Comparison of ENCODE assay signal across 24 cellular contexts in the genomic region with DNA sequence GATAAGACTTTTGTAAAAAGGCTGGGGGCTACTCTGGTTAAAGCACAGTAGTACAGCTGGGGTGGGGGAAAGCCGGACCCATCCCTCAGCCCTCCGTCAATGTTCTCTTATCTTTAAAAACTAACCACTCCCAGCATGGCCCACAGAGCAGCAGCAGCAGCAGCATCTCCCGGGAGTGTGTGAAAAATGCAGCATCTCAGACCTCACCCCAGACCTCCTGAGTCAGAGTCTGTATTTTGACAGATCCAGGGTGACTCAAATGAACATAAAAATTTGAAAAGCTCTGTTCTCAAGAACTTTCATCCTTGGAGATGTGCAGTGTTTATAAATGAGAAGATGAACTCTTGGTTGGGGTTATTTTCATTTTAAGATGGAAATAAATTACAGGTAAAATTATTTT.
DNase-seq lines count a peak whose midpoint lies in the region; ATAC-seq and TF ChIP-seq lines count a peak whose summit lies in the region.
"Had no signal": no experiment of that assay in that cellular context is flagged by ENCODE, and none has a peak within 500 bp of the region (broad histone marks: within the 10 kb centered on the region; RNA-seq: fewer than 3 reads in every experiment).

No MANE protein-coding gene starts in this region.

- no peaks in the 10 kb centered on the region for H3F3A ChIP-seq in PC-3 (ENCODE audit: low read length, unreplicated experiment)

- no peak overlapping the region for H3K4me2 ChIP-seq in PC-3 (ENCODE audit: low read length)

- H3K79me2 ChIP-seq in PC-3 (ENCODE audit: low read length) = no peaks in the 10 kb centered on the region

- POLR2A ChIA-PET in PC-3 (lab: Charles Lee; ENCODE audit: unreplicated experiment) = no interaction called here

- H3K27ac ChIP-seq in right atrium auricular region (no peak overlapping the region), PC-3 (ENCODE audit: low read length) (no peak overlapping the region)
- H3K27ac ChIP-seq: 22Rv1, C4-2B, cardiac muscle cell, epithelial cell of prostate, tibial nerve had no signal

- H3K9me3 ChIP-seq in right atrium auricular region (no peaks in the 10 kb centered on the region), PC-3 (ENCODE audit: low read length) (no peaks in the 10 kb centered on the region)
- H3K9me3 ChIP-seq: tibial nerve had no signal

- DNase-seq in Right ventricle myocardium inferior (ENCODE audit: missing footprints) (no peak), right atrium auricular region (ENCODE audit: low spot score) (no peak), amniotic epithelial cell (ENCODE audit: low read depth) (peak; percentile 73), fibroblast of the aortic adventitia (ENCODE audit: low read depth) (peak; percentile 89), stromal cell of bone marrow (ENCODE audit: low read depth) (peak; percentile 72), PC-3 (no peak), MV-4-11 (lab: John Stamatoyannopoulos, UW) (no peak)
- DNase-seq: activated CD4-positive, alpha-beta memory T cell treated with anti-CD3 and anti-CD28 coated beads for 36 hours; activated gamma-delta T cell treated with Interleukin-2 at 50 U/mL for 16 hours; activated T-cell treated with anti-CD3 and anti-CD28 coated beads for 4 hours; H9; Karpas-422; left cardiac atrium; mesendoderm; naive thymus-derived CD8-positive, alpha-beta T cell; NCI-H1092 treated with DMSO at 0.1 percent for 48 hours; NCI-H1930; T-helper 9 cell had no signal

- H3K9me2 ChIP-seq in PC-3 (replicated peaks; ENCODE audit: low read length) = no peaks in the 10 kb centered on the region

- H3K36me3 ChIP-seq in right atrium auricular region = no peaks in the 10 kb centered on the region
- no peaks in the 10 kb centered on the region for H3K36me3 ChIP-seq in PC-3 (ENCODE audit: low read depth, low read length)
- H3K36me3 ChIP-seq: cardiac muscle cell, tibial nerve had no signal

- no peak overlapping the region for H3K4me3 ChIP-seq in right atrium auricular region
- no peak overlapping the region for H3K4me3 ChIP-seq in fibroblast of the aortic adventitia (ENCODE audit: low read depth, low read length)
- H3K4me3 ChIP-seq in PC-3 (ENCODE audit: low read length) = no peak overlapping the region
- H3K4me3 ChIP-seq: cardiac muscle cell, tibial nerve had no signal

- H3K27me3 ChIP-seq in right atrium auricular region = no peaks in the 10 kb centered on the region
- H3K27me3 ChIP-seq in PC-3 (ENCODE audit: low read length) = no peaks in the 10 kb centered on the region
- H3K27me3 ChIP-seq: cardiac muscle cell, tibial nerve had no signal

- peak; percentile 79 for ATAC-seq in Right ventricle myocardium inferior
- no peak for ATAC-seq in PC-3
- ATAC-seq in HG02840 (IDR thresholded peaks at IDR 0.05; ENCODE audit: low FRiP score, unreplicated experiment) = no peak
- ATAC-seq: naive thymus-derived CD8-positive, alpha-beta T cell had no signal

- no peak overlapping the region for H3K9ac ChIP-seq in PC-3 (ENCODE audit: low read length)

- BruUV-seq in PC-3 (replicated peaks; lab: Mats Ljungman, UMichigan) = no TSS peak

- no peak overlapping the region for H2AFZ ChIP-seq in PC-3 (ENCODE audit: low read length)

- CTCF ChIA-PET in PC-3 (lab: Charles Lee) = interaction anchor here (0.6 to 0.7 kb wide), 2 partner anchors 19 to 42 kb away, joined by 3 to 4 read pairs; no protein-coding TSS in a partner anchor

- H4K20me1 ChIP-seq in PC-3 (ENCODE audit: low read length) = no peaks in the 10 kb centered on the region

- TF ChIP-seq CTCF in right atrium auricular region (IDR thresholded peaks at IDR 0.05) (no peak), fibroblast of the aortic adventitia (IDR thresholded peaks at IDR 0.05; ENCODE audit: insufficient read depth, low read length) (no peak), PC-3 (conservative IDR thresholded peaks at IDR 0.05; ENCODE audit: low read depth, low read length) (no peak)

- H3K4me1 ChIP-seq in right atrium auricular region = no peaks in the 10 kb centered on the region
- H3K4me1 ChIP-seq in PC-3 (ENCODE audit: insufficient read depth, low read length) = no peaks in the 10 kb centered on the region
- H3K4me1 ChIP-seq: tibial nerve had no signal

- intact Hi-C loops in Right ventricle myocardium inferior (cut with DNase I) (no loop called here), PC-3 (cut with micrococcal nuclease) (no loop called here)

Comparison
In these comparisons a context has a peak if more than half of its experiments do, and no peak if none do; other contexts are left out.
1. DNase-seq: peak in amniotic epithelial cell (single experiment), fibroblast of the aortic adventitia (single experiment) and stromal cell of bone marrow (single experiment); none in Right ventricle myocardium inferior (single experiment), right atrium auricular region (single experiment), PC-3 (single experiment) and MV-4-11 (single experiment).